In the genomic region with DNA sequence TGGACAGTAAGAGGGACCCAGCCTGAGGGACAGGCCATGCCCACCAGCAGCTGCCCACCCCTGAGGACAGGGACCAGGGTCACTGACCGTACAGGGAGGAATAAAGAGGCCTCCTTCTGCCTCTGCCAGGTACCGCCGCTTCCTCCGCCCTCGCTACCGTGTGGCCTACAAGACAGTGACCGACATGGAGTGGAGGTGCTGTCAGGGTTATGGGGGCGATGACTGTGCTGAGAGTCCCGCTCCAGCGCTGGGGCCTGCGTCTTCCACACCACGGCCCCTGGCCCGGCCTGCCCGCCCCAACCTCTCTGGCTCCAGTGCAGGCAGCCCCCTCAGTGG, we compare ENCODE assay signal across 8 cellular contexts. TPM values are rescaled to one million over a fixed set of nuclear protein-coding genes. Genes with fewer than 3 reads are reported as not detected.
A peak's percentile ranks its signal among the peaks of the same experiment; 100 is the strongest.
DNase-seq lines count a peak whose midpoint lies in the region; TF ChIP-seq lines count a peak whose summit lies in the region.

No MANE protein-coding gene starts in this region.

- H3K36me3 ChIP-seq in breast epithelium (no peaks in the 10 kb centered on the region), mammary epithelial cell (ENCODE audit: insufficient read depth, low read length) (no peaks in the 10 kb centered on the region), muscle layer of duodenum (ENCODE audit: control insufficient read depth in 1 of 2, insufficient read depth in 2 of 2, low read length in 2 of 2) (peaks cover 0 to 13% of the 10 kb centered on the region in 2 donors), urinary bladder (ENCODE audit: insufficient read depth) (no peaks in the 10 kb centered on the region)

- H3K4me2 ChIP-seq in mammary epithelial cell (ENCODE audit: insufficient read depth, low read depth, low read length), result no peak overlapping the region

- dilution Hi-C loops in mammary epithelial cell (cut with HindIII; ENCODE audit: low sequenced_read_pairs), result no loop called here

- H3K4me3 ChIP-seq in breast epithelium (peak overlapping the region; percentile 47 to 78 (median 58)), mammary epithelial cell (replicated peaks in 1 of 3; ENCODE audit: insufficient read depth in 1 of 3, low read depth in 2 of 3, low read length in 3 of 3) (no peak overlapping the region), muscle layer of duodenum (ENCODE audit: low read depth in 1 of 2, low read length in 2 of 2) (peak overlapping the region; percentile 72 to 73), urinary bladder (ENCODE audit: low read depth, low read length) (peak overlapping the region; percentile 63)

- BruUV-seq in MCF 10A (replicated peaks; lab: Mats Ljungman, UMichigan) (no TSS peak), mammary epithelial cell (replicated peaks; lab: Mats Ljungman, UMichigan) (no TSS peak)

- H3K27ac ChIP-seq in breast epithelium (peak overlapping the region; percentile 75 to 96), mammary epithelial cell (ENCODE audit: insufficient read depth, low read depth, low read length) (no peak overlapping the region), muscle layer of duodenum (ENCODE audit: low read length) (peak overlapping the region; percentile 58), urinary bladder (ENCODE audit: low read depth) (peak overlapping the region; percentile 11)

- DNase-seq in breast epithelium (ENCODE audit: low spot score in 2 of 2) (no peak), MCF 10A (ENCODE audit: unreplicated experiment) (no peak), mammary epithelial cell (no peak), NCI-H226 (no peak), HUDEP-2 (lab: John Stamatoyannopoulos, UW; ENCODE audit: unreplicated experiment in 76 of 76) (no peak), hepatic stellate cell (ENCODE audit: low spot score) (no peak)

- peak overlapping the region; percentile 91 for H2AFZ ChIP-seq in mammary epithelial cell (ENCODE audit: low read depth, low read length)

- H3K27me3 ChIP-seq in breast epithelium (no peaks in the 10 kb centered on the region), mammary epithelial cell (ENCODE audit: insufficient read depth, low read length) (no peaks in the 10 kb centered on the region), muscle layer of duodenum (ENCODE audit: low read depth, low read length) (no peaks in the 10 kb centered on the region)

- peaks cover 28% of the 10 kb centered on the region for H3K27me3 Mint-ChIP-seq in MCF 10A (ENCODE audit: insufficient read depth, unreplicated experiment)

- H3K9me3 Mint-ChIP-seq in MCF 10A (ENCODE audit: unreplicated experiment), result no peaks in the 10 kb centered on the region

- no peak overlapping the region for H3K9ac ChIP-seq in mammary epithelial cell (ENCODE audit: insufficient read depth, low read length)

- TF ChIP-seq POLR2A in breast epithelium (IDR thresholded peaks at IDR 0.05), result no peak

- CTCF ChIA-PET in MCF 10A (lab: Yijun Ruan, JAX) (interaction anchor here (0.6 to 2.1 kb wide), 6 partner anchors 13 to 1973 kb away, joined by 3 to 10 read pairs (median 4); no protein-coding TSS in a partner anchor), mammary epithelial cell (lab: Charles Lee; ENCODE audit: low non-redundant PET) (no interaction called here)

- peaks cover 18% of the 10 kb centered on the region for H3K4me1 Mint-ChIP-seq in MCF 10A (ENCODE audit: insufficient read depth, unreplicated experiment)

- no peak overlapping the region for H3K4me3 Mint-ChIP-seq in MCF 10A (ENCODE audit: unreplicated experiment)

- no peaks in the 10 kb centered on the region for H4K20me1 ChIP-seq in mammary epithelial cell (ENCODE audit: insufficient read depth, low read length)

- H3K9me3 ChIP-seq in breast epithelium (no peaks in the 10 kb centered on the region), mammary epithelial cell (replicated peaks; ENCODE audit: insufficient read depth, low read length) (no peaks in the 10 kb centered on the region), muscle layer of duodenum (ENCODE audit: control insufficient read depth in 1 of 2, low read length in 2 of 2) (no peaks in the 10 kb centered on the region)

- TF ChIP-seq CTCF in breast epithelium (IDR thresholded peaks at IDR 0.05) (no peak), MCF 10A (IDR thresholded peaks at IDR 0.05; ENCODE audit: unreplicated experiment) (no peak), mammary epithelial cell (conservative IDR thresholded peaks at IDR 0.05 in 1 of 2, IDR thresholded peaks at IDR 0.05 in 1 of 2; ENCODE audit: extremely low read depth in 1 of 2, insufficient read depth in 1 of 2, low read depth in 1 of 2, low read length in 2 of 2) (no peak)

- no peaks in the 10 kb centered on the region for H3K79me2 ChIP-seq in mammary epithelial cell (ENCODE audit: insufficient read depth, low read length)

- in situ Hi-C loops in mammary epithelial cell (cut with MboI; ENCODE audit: low sequenced_read_pairs in 2 of 2), result loop anchor here in 1 of 2 donors (10.0 kb wide), 1 partner anchor 204 kb away; the partner anchor contains the start of gene TRIM54

- POLR2A ChIA-PET in MCF 10A (lab: Yijun Ruan, JAX), result interaction anchor here (0.7 to 3.0 kb wide), 3 partner anchors 9 to 133 kb away, joined by 4 to 18 read pairs (median 4); partner anchors contain the start of gene OST4

- 76% methylated on average over 9 of the region's 14 CpGs for WGBS in mammary epithelial cell (ENCODE audit: low coverage, missing lambda C conversion rate)
- WGBS in urinary bladder, result 46% methylated on average over 14 of the region's 14 CpGs

- H3K27ac Mint-ChIP-seq in MCF 10A (ENCODE audit: low read depth, unreplicated experiment), result no peak overlapping the region

- peaks cover 0 to 18% of the 10 kb centered on the region in 2 donors for H3K4me1 ChIP-seq in breast epithelium
- peaks cover 22% of the 10 kb centered on the region for H3K4me1 ChIP-seq in mammary epithelial cell (ENCODE audit: insufficient read depth, low read length)
- peaks cover 15 to 65% of the 10 kb centered on the region in 2 donors for H3K4me1 ChIP-seq in muscle layer of duodenum (ENCODE audit: control insufficient read depth in 1 of 2, insufficient read depth in 2 of 2, low read length in 2 of 2)
- H3K4me1 ChIP-seq in urinary bladder (ENCODE audit: insufficient read depth), result no peaks in the 10 kb centered on the region

- intact Hi-C loops in breast epithelium (cut with DNase I; ENCODE audit: low total_unique reads), result no loop called here
- intact Hi-C loops in MCF 10A (cut with micrococcal nuclease), result no loop called here
- intact Hi-C loops in mammary epithelial cell (cut with micrococcal nuclease), result no loop called here

- no peaks in the 10 kb centered on the region for H3K36me3 Mint-ChIP-seq in MCF 10A (ENCODE audit: insufficient read depth, unreplicated experiment)

RNA-seq across cellular contexts. Expression of gene EMILIN1, which starts 2.2 kb away (rescaled TPM):
- total RNA-seq in breast epithelium, result 10 to 100 TPM; 25.6 to 94.7 (median 26.9) TPM
- 0.20 and 0.21 TPM in 2 replicates for total RNA-seq in MCF 10A (2022)
- 1 to 10 TPM in 1 of 2 donors, under 1 TPM in 1; 0.80 to 1.5 TPM for total RNA-seq in mammary epithelial cell
- polyA plus RNA-seq in mammary epithelial cell, result 0.17 TPM
- not detected for polyA minus RNA-seq in mammary epithelial cell
- total RNA-seq in urinary bladder, result 122 TPM
- polyA plus RNA-seq in urinary bladder, result 347 TPM

RNA-seq across cellular contexts. Expression of gene KHK, which starts 6.0 kb away (rescaled TPM):
- total RNA-seq in breast epithelium, result 1 to 10 TPM; 2.2 to 4.1 (median 3.6) TPM
- total RNA-seq in MCF 10A (2022), result 1.7 and 2.6 TPM in 2 replicates
- 1 to 10 TPM in 1 of 2 donors, under 1 TPM in 1; 0.33 to 2.1 TPM for total RNA-seq in mammary epithelial cell
- 1.6 TPM for polyA plus RNA-seq in mammary epithelial cell
- polyA minus RNA-seq in mammary epithelial cell, result not detected
- 1.7 TPM for total RNA-seq in urinary bladder
- 6.8 TPM for polyA plus RNA-seq in urinary bladder

RNA-seq across cellular contexts. Expression of gene OST4, which starts 9.1 kb away (rescaled TPM):
- total RNA-seq in breast epithelium (100 to 1,000 TPM; 271 to 309 (median 281) TPM), MCF 10A (2022) (257 and 340 TPM in 2 replicates), mammary epithelial cell (100 to 1,000 TPM; 121 to 313 TPM), urinary bladder (273 TPM)
- polyA plus RNA-seq in mammary epithelial cell (898 TPM), urinary bladder (386 TPM)
- 153 TPM for polyA minus RNA-seq in mammary epithelial cell

RNA-seq across cellular contexts. Expression of gene AGBL5, which starts 29.1 kb away (rescaled TPM):
- total RNA-seq in breast epithelium (10 to 100 TPM; 12.5 to 21.5 (median 16.1) TPM), MCF 10A (2022) (18.9 and 22.7 TPM in 2 replicates), mammary epithelial cell (10 to 100 TPM; 24.2 to 42.7 TPM), urinary bladder (12.0 TPM)
- polyA plus RNA-seq in mammary epithelial cell (28.2 TPM), urinary bladder (31.0 TPM)
- polyA minus RNA-seq in mammary epithelial cell, result 60.2 TPM

RNA-seq across cellular contexts. Expression of gene CGREF1, which starts 38.4 kb away (rescaled TPM):
- 10 to 100 TPM in 1 of 3 donors, 1 to 10 TPM in 2; 3.2 to 16.4 (median 3.4) TPM for total RNA-seq in breast epithelium
- total RNA-seq in MCF 10A (2022), result 10.9 and 12.9 TPM in 2 replicates
- total RNA-seq in mammary epithelial cell, result 1 to 10 TPM; 3.6 to 6.8 TPM
- 4.5 TPM for polyA plus RNA-seq in mammary epithelial cell
- polyA minus RNA-seq in mammary epithelial cell, result 0.83 TPM
- 4.1 TPM for total RNA-seq in urinary bladder
- polyA plus RNA-seq in urinary bladder, result 1.0 TPM

Comparison
In these comparisons a context has a peak if more than half of its experiments do, and no peak if none do; other contexts are left out.
1. H3K4me3 ChIP-seq: peak in breast epithelium (3 of 3), muscle layer of duodenum (2 of 2) and urinary bladder (single experiment); none in mammary epithelial cell (0 of 3).
2. RNA of gene EMILIN1, which starts 2.2 kb away (total RNA-seq): 122 TPM in urinary bladder (single experiment) and 25.6 to 94.7 TPM in breast epithelium; 0.80 to 1.5 TPM in mammary epithelial cell and 0.20 to 0.21 TPM in MCF 10A; every median in the first group is over 10 times any median in the second.